Comparison of ENCODE assay signal across 1 cellular context in the genomic region with DNA sequence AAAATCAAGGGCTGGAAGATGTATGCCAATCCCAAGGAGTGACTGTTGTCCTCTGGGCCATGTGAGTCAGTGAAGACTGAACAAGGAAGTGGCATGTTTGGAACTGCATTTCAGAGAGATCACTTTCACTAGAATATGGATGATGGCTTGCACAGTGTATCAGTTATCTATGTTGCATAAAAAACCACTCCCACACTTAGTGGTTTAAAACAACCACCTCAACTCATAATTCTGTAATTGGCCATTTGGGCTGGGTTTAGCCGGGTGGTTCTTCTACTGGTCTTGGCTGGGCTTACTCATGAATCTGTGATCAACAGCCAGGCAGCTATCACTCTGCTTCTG.
TF ChIP-seq lines count a peak whose summit lies in the region.

No MANE protein-coding gene starts in this region.

TF ChIP-seq in IMR-90, 13 proteins besides CTCF, POLR2A, EP300 and RAD21 (continued from another document):
- TF ChIP-seq, protein P1, sequence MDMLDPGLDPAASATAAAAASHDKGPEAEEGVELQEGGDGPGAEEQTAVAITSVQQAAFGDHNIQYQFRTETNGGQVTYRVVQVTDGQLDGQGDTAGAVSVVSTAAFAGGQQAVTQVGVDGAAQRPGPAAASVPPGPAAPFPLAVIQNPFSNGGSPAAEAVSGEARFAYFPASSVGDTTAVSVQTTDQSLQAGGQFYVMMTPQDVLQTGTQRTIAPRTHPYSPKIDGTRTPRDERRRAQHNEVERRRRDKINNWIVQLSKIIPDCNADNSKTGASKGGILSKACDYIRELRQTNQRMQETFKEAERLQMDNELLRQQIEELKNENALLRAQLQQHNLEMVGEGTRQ (IDR thresholded peaks at IDR 0.05; ENCODE audit: low read depth, low read length) = no peak
- TF ChIP-seq BHLHE40 (IDR thresholded peaks at IDR 0.05; ENCODE audit: low read depth, low read length) (no peak), MXI1 (IDR thresholded peaks at IDR 0.05; ENCODE audit: borderline replicate concordance, low read depth, low read length) (no peak)
